8 cellular contexts compared by ENCODE assay signal in genomic region chr19:16588089-16588823, GRCh38. TPM values are rescaled to one million over a fixed set of nuclear protein-coding genes. Genes with fewer than 3 reads are reported as not detected.
DNase-seq lines count a peak whose midpoint lies in the region; ATAC-seq and TF ChIP-seq lines count a peak whose summit lies in the region.

No MANE protein-coding gene starts in this region.

- no peaks in the 10 kb centered on the region for H3K9me3 ChIP-seq in uterus

- DNase-seq in G401 (ENCODE audit: low spot score) = peak; percentile 70
- peak; percentile 72 for DNase-seq in UCSD-AML1 (lab: John Stamatoyannopoulos, UW; ENCODE audit: unreplicated experiment)
- peak; percentile 51 to 57 for DNase-seq in central memory CD8-positive, alpha-beta T cell (ENCODE audit: low spot score in 2 of 2)
- DNase-seq in natural killer cell = peak; percentile 62
- DNase-seq in uterus = peak in 1 of 2 donors; percentile 33
- DNase-seq in HuH-7.5 (ENCODE audit: low spot score) = no peak

- in situ Hi-C loops in G401 (cut with HindIII; ENCODE audit: low sequenced_read_pairs) = no loop called here

- H3K27me3 ChIP-seq in uterus = no peaks in the 10 kb centered on the region

- intact Hi-C loops in natural killer cell (cut with micrococcal nuclease) = loop anchor here (5.0 to 10.0 kb wide), 2 partner anchors 151 to 513 kb away; partner anchors contain the start of gene TPM4
- intact Hi-C loops in uterus (cut with DNase I; ENCODE audit: low total_unique reads) = no loop called here

- peak overlapping the region; percentile 98 to 99 (median 99) for H3K27ac Mint-ChIP-seq in IgD-negative memory B cell
- peak overlapping the region; percentile 94 for H3K27ac Mint-ChIP-seq in central memory CD8-positive, alpha-beta T cell (ENCODE audit: low read depth)
- peak overlapping the region; percentile 88 to 89 for H3K27ac Mint-ChIP-seq in natural killer cell

- peak overlapping the region; percentile 94 to 100 (median 96) for H3K4me3 Mint-ChIP-seq in IgD-negative memory B cell
- peak overlapping the region; percentile 72 for H3K4me3 Mint-ChIP-seq in central memory CD8-positive, alpha-beta T cell
- peak overlapping the region; percentile 80 for H3K4me3 Mint-ChIP-seq in natural killer cell

- H3K27me3 Mint-ChIP-seq in IgD-negative memory B cell = peaks cover 1% of the 10 kb centered on the region
- no peaks in the 10 kb centered on the region for H3K27me3 Mint-ChIP-seq in central memory CD8-positive, alpha-beta T cell
- no peaks in the 10 kb centered on the region for H3K27me3 Mint-ChIP-seq in natural killer cell (ENCODE audit: low read depth in 2 of 2)

- H3K4me3 ChIP-seq in uterus = peak overlapping the region; percentile 18 to 29

- no peak for TF ChIP-seq POLR2A in uterus (IDR thresholded peaks at IDR 0.05)

- TF ChIP-seq CTCF in natural killer cell (IDR thresholded peaks at IDR 0.05) (no peak), uterus (IDR thresholded peaks at IDR 0.05) (no peak)

- ATAC-seq in GM21367 (IDR thresholded peaks at IDR 0.05; ENCODE audit: unreplicated experiment) (peak; percentile 32), natural killer cell (peak; percentile 43 to 67 (median 64))
- peak; percentile 52 for ATAC-seq in central memory CD8-positive, alpha-beta T cell (replicated peaks; ENCODE audit: extremely low read depth, poor library complexity, severe bottlenecking)

- peaks cover 24 to 31% of the 10 kb centered on the region in 2 donors for H3K4me1 ChIP-seq in uterus

- H3K9me3 Mint-ChIP-seq in IgD-negative memory B cell = no peaks in the 10 kb centered on the region
- no peaks in the 10 kb centered on the region for H3K9me3 Mint-ChIP-seq in central memory CD8-positive, alpha-beta T cell
- no peaks in the 10 kb centered on the region for H3K9me3 Mint-ChIP-seq in natural killer cell

- peak overlapping the region; percentile 59 to 74 for H3K27ac ChIP-seq in uterus

- H3K4me1 Mint-ChIP-seq in IgD-negative memory B cell (peaks cover 42 to 57% (median 51%) of the 10 kb centered on the region in 3 donors), natural killer cell (peaks cover 45 to 75% of the 10 kb centered on the region in 2 donors)
- peaks cover 62% of the 10 kb centered on the region for H3K4me1 Mint-ChIP-seq in central memory CD8-positive, alpha-beta T cell

- H3K36me3 ChIP-seq in uterus = no peaks in the 10 kb centered on the region

- H3K36me3 Mint-ChIP-seq in IgD-negative memory B cell = no peaks in the 10 kb centered on the region
- peaks cover 34% of the 10 kb centered on the region for H3K36me3 Mint-ChIP-seq in central memory CD8-positive, alpha-beta T cell (ENCODE audit: insufficient read depth)
- no peaks in the 10 kb centered on the region for H3K36me3 Mint-ChIP-seq in natural killer cell

RNA-seq across cellular contexts. Expression of gene SLC35E1, which starts 16.0 kb away (rescaled TPM):
- 25.0 and 25.7 TPM in 2 replicates for total RNA-seq in G401 (2014; rRNA removed; shearing (Covaris generic))
- 18.9 TPM for polyA plus RNA-seq in IgD-negative memory B cell
- 10 to 100 TPM; 53.2 to 55.5 (median 54.2) TPM for total RNA-seq in natural killer cell
- total RNA-seq in uterus = 10 to 100 TPM; 10.2 to 39.8 (median 19.8) TPM

RNA-seq across cellular contexts. Expression of gene MED26, which starts 39.7 kb away (rescaled TPM):
- 10.7 and 13.6 TPM in 2 replicates for total RNA-seq in G401 (2014; rRNA removed; shearing (Covaris generic))
- 5.3 TPM for polyA plus RNA-seq in IgD-negative memory B cell
- total RNA-seq in natural killer cell (10 to 100 TPM; 34.7 to 47.5 (median 47.3) TPM), uterus (10 to 100 TPM in 1 of 4 donors, 1 to 10 TPM in 3; 1.5 to 13.5 (median 3.6) TPM)

RNA-seq across cellular contexts. Expression of gene CHERP, which starts 46.0 kb away (rescaled TPM):
- total RNA-seq in G401 (2014; rRNA removed; shearing (Covaris generic)) = 3.3 and 4.6 TPM in 2 replicates
- polyA plus RNA-seq in IgD-negative memory B cell = 25.8 TPM
- total RNA-seq in natural killer cell (10 to 100 TPM; 46.5 to 70.8 (median 68.2) TPM), uterus (10 to 100 TPM in 1 of 4 donors, 1 to 10 TPM in 3; 1.8 to 47.9 (median 7.8) TPM)
